In the genomic region with DNA sequence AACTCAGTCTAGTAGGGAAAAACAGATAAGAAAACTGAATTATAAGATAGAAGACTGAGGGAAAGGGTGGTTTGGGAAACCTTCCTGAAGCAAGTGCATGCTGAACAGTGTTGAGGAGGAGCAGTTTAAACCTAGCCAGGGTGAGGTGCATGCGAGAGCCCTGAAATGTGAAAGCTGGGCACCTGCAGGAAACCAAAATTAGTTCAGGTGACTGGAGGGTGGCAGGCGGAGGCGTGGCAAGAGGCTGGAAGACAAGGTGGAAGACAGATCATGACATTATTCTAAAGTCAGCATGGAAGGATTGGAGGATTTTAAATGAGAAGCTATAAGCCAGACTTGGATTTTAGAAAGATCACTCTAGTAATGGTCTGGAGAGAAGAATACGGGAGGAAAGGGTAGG, we compare ENCODE assay signal across 4 cellular contexts.
"Had no signal": no experiment of that assay in that cellular context is flagged by ENCODE, and none has a peak within 500 bp of the region (broad histone marks: within the 10 kb centered on the region; RNA-seq: fewer than 3 reads in every experiment).

No MANE protein-coding gene starts in this region.

- DNase-seq: IMR-90, KBM-7 had no signal

- H3K4me3 ChIP-seq: K562 had no signal

- H3K27ac ChIP-seq: HL-60 had no signal
